27 cellular contexts compared by ENCODE assay signal in genomic region chr1:62389531-62389930, GRCh38.
"Had no signal": no experiment of that assay in that cellular context is flagged by ENCODE, and none has a peak within 500 bp of the region (broad histone marks: within the 10 kb centered on the region; RNA-seq: fewer than 3 reads in every experiment).

No MANE protein-coding gene starts in this region.

- ATAC-seq: activated CD8-positive, alpha-beta T cell treated with anti-CD3 and anti-CD28 coated beads for 36 hours; activated T-cell treated with anti-CD3 and anti-CD28 coated beads, Interleukin-2, amount 50 U/mL, for 72 hours; HepG2; T-cell had no signal

- FAIRE-seq: HepG2 had no signal

- H3K36me3 Mint-ChIP-seq: activated naive CD4-positive, alpha-beta T cell treated with anti-CD3 and anti-CD28 coated beads, Interleukin-2, amount 10 ng/mL, durations not matched to agents 7 days and 5 days; activated naive CD8-positive, alpha-beta T cell treated with anti-CD3 and anti-CD28 coated beads for 36 hours; T-cell had no signal

- H3K9me3 ChIP-seq: adrenal gland had no signal

- H3K27ac ChIP-seq: adrenal gland, VCaP had no signal

- H3K4me1 Mint-ChIP-seq: activated CD4-positive, alpha-beta T cell treated with anti-CD3 and anti-CD28 coated beads, Interleukin-2, amount 10 ng/mL, durations not matched to agents 7 days and 5 days; activated naive CD4-positive, alpha-beta T cell treated with anti-CD3 and anti-CD28 coated beads, Interleukin-2, amount 10 ng/mL, durations not matched to agents 7 days and 5 days; activated naive CD8-positive, alpha-beta T cell treated with anti-CD3 and anti-CD28 coated beads for 36 hours; central memory CD8-positive, alpha-beta T cell; T-cell had no signal

- H3K4me3 ChIP-seq: adrenal gland had no signal

- H3K4me3 Mint-ChIP-seq: activated CD4-positive, alpha-beta T cell treated with anti-CD3 and anti-CD28 coated beads, Interleukin-2, amount 10 ng/mL, durations not matched to agents 7 days and 5 days; activated CD8-positive, alpha-beta T cell treated with anti-CD3 and anti-CD28 coated beads for 36 hours; activated naive CD4-positive, alpha-beta T cell treated with anti-CD3 and anti-CD28 coated beads, Interleukin-2, amount 10 ng/mL, durations not matched to agents 7 days and 5 days; activated naive CD8-positive, alpha-beta T cell treated with anti-CD3 and anti-CD28 coated beads for 36 hours; activated T-cell treated with anti-CD3 and anti-CD28 coated beads, Interleukin-2, amount 50 U/mL, for 72 hours; central memory CD8-positive, alpha-beta T cell; T-cell had no signal

- H3K27me3 Mint-ChIP-seq: activated CD8-positive, alpha-beta T cell treated with anti-CD3 and anti-CD28 coated beads for 36 hours had no signal

- H3K27ac Mint-ChIP-seq: activated CD4-positive, alpha-beta T cell treated with anti-CD3 and anti-CD28 coated beads, Interleukin-2, amount 10 ng/mL, durations not matched to agents 7 days and 5 days; activated CD8-positive, alpha-beta T cell treated with anti-CD3 and anti-CD28 coated beads for 36 hours; activated naive CD4-positive, alpha-beta T cell treated with anti-CD3 and anti-CD28 coated beads, Interleukin-2, amount 10 ng/mL, durations not matched to agents 7 days and 5 days; activated naive CD8-positive, alpha-beta T cell treated with anti-CD3 and anti-CD28 coated beads for 36 hours; activated T-cell treated with anti-CD3 and anti-CD28 coated beads, Interleukin-2, amount 50 U/mL, for 72 hours; activated T-helper 2 cell treated with anti-CD3 and anti-CD28 coated beads, Interferon-gamma antibody, Interleukin-2, Interleukin-4, amounts not matched to agents 10 μg/mL and 5 μg/mL and 100 μg/mL, durations not matched to agents 14 hours and 24 hours and 36 hours; T-cell had no signal

- H3K27me3 ChIP-seq: adrenal gland had no signal

- H3K9me3 Mint-ChIP-seq: activated CD4-positive, alpha-beta T cell treated with anti-CD3 and anti-CD28 coated beads, Interleukin-2, amount 10 ng/mL, durations not matched to agents 7 days and 5 days; activated CD8-positive, alpha-beta T cell treated with anti-CD3 and anti-CD28 coated beads for 36 hours; activated naive CD4-positive, alpha-beta T cell treated with anti-CD3 and anti-CD28 coated beads, Interleukin-2, amount 10 ng/mL, durations not matched to agents 7 days and 5 days; activated naive CD8-positive, alpha-beta T cell treated with anti-CD3 and anti-CD28 coated beads for 36 hours; activated T-cell treated with anti-CD3 and anti-CD28 coated beads, Interleukin-2, amount 50 U/mL, for 72 hours; activated T-helper 2 cell treated with anti-CD3 and anti-CD28 coated beads, Interferon-gamma antibody, Interleukin-2, Interleukin-4, amounts not matched to agents 10 μg/mL and 5 μg/mL and 100 μg/mL, durations not matched to agents 14 hours and 24 hours and 36 hours; central memory CD8-positive, alpha-beta T cell; T-cell had no signal

- H3K36me3 ChIP-seq: adrenal gland had no signal

- H3K4me1 ChIP-seq: adrenal gland had no signal

- DNase-seq: activated CD4-positive, alpha-beta T cell treated with anti-CD3 and anti-CD28 coated beads, Interleukin-2, amount 10 ng/mL, durations not matched to agents 7 days and 5 days; activated CD4-positive, CD25-positive, alpha-beta regulatory T cell; activated CD8-positive, alpha-beta memory T cell treated with anti-CD3 and anti-CD28 coated beads, Interleukin-2, amount 50 U/mL, for 4 hours; activated CD8-positive, alpha-beta T cell treated with anti-CD3 and anti-CD28 coated beads for 36 hours; activated gamma-delta T cell treated with Interleukin-2 at 50 U/mL for 16 hours; activated naive CD4-positive, alpha-beta T cell treated with anti-CD3 and anti-CD28 coated beads, Interleukin-2, amount 10 ng/mL, durations not matched to agents 7 days and 5 days; activated naive CD8-positive, alpha-beta T cell treated with anti-CD3 and anti-CD28 coated beads for 36 hours; activated T-cell treated with anti-CD3 and anti-CD28 coated beads, Interleukin-2, amount 50 U/mL, for 72 hours; adrenal gland; anterior cingulate cortex; NCI-H1048; NCI-H146; NCI-H1930; NCI-H2171; NCI-H2227 treated with DMSO at 0.1 percent for 48 hours; NCI-H446 treated with DMSO at 0.1 percent for 48 hours; NCI-H524 treated with DMSO at 0.1 percent for 48 hours; NCI-H774; NK-92 treated with Interleukin-12 subunit alpha and Interleukin-12 subunit beta, amount 100 ng/mL, for 24 hours; SHP77 treated with DMSO at 0.1 percent for 48 hours; T-cell; T-helper 2 cell; T1000 had no signal
